Comparison of ENCODE assay signal across 2 cellular contexts in the genomic region with DNA sequence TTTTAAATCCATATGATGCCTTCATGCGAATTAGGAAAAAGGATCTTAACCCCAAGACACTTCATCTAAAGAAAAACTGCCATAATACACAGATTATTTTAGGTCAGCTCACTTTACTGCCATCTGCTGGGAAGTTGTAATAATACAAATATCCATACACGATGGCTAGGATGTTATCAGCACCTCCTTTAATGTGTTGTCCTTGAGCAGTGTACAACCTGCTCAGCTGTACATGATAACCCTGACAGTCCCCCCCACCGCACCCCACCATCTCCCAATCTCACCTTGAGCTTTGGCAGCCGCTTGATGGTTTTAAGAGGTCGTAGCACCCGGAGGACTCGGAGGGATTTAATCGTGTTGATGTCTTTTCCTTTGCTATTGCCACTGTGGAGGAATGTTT.
TF ChIP-seq lines count a peak whose summit lies in the region.

No MANE protein-coding gene starts in this region.

TF ChIP-seq in GM23338, 12 proteins besides CTCF, POLR2A, EP300 and RAD21 (continues in another document):
- no peak for TF ChIP-seq EZH2 (IDR thresholded peaks at IDR 0.05; ENCODE audit: low read depth, unreplicated experiment)
- no peak for TF ChIP-seq ZNF331 (CRISPR knock-in tag; IDR thresholded peaks at IDR 0.05; ENCODE audit: low read depth)
- TF ChIP-seq CREB1 (CRISPR knock-in tag; IDR thresholded peaks at IDR 0.05; ENCODE audit: low read depth), result no peak
- TF ChIP-seq POLR2AphosphoS5 (IDR thresholded peaks at IDR 0.05; ENCODE audit: low read depth), result no peak
- TF ChIP-seq EZH2phosphoT487 (IDR thresholded peaks at IDR 0.05; ENCODE audit: unreplicated experiment), result no peak
- no peak for TF ChIP-seq ZNF114 (CRISPR knock-in tag; IDR thresholded peaks at IDR 0.05)
- TF ChIP-seq, protein P1, sequence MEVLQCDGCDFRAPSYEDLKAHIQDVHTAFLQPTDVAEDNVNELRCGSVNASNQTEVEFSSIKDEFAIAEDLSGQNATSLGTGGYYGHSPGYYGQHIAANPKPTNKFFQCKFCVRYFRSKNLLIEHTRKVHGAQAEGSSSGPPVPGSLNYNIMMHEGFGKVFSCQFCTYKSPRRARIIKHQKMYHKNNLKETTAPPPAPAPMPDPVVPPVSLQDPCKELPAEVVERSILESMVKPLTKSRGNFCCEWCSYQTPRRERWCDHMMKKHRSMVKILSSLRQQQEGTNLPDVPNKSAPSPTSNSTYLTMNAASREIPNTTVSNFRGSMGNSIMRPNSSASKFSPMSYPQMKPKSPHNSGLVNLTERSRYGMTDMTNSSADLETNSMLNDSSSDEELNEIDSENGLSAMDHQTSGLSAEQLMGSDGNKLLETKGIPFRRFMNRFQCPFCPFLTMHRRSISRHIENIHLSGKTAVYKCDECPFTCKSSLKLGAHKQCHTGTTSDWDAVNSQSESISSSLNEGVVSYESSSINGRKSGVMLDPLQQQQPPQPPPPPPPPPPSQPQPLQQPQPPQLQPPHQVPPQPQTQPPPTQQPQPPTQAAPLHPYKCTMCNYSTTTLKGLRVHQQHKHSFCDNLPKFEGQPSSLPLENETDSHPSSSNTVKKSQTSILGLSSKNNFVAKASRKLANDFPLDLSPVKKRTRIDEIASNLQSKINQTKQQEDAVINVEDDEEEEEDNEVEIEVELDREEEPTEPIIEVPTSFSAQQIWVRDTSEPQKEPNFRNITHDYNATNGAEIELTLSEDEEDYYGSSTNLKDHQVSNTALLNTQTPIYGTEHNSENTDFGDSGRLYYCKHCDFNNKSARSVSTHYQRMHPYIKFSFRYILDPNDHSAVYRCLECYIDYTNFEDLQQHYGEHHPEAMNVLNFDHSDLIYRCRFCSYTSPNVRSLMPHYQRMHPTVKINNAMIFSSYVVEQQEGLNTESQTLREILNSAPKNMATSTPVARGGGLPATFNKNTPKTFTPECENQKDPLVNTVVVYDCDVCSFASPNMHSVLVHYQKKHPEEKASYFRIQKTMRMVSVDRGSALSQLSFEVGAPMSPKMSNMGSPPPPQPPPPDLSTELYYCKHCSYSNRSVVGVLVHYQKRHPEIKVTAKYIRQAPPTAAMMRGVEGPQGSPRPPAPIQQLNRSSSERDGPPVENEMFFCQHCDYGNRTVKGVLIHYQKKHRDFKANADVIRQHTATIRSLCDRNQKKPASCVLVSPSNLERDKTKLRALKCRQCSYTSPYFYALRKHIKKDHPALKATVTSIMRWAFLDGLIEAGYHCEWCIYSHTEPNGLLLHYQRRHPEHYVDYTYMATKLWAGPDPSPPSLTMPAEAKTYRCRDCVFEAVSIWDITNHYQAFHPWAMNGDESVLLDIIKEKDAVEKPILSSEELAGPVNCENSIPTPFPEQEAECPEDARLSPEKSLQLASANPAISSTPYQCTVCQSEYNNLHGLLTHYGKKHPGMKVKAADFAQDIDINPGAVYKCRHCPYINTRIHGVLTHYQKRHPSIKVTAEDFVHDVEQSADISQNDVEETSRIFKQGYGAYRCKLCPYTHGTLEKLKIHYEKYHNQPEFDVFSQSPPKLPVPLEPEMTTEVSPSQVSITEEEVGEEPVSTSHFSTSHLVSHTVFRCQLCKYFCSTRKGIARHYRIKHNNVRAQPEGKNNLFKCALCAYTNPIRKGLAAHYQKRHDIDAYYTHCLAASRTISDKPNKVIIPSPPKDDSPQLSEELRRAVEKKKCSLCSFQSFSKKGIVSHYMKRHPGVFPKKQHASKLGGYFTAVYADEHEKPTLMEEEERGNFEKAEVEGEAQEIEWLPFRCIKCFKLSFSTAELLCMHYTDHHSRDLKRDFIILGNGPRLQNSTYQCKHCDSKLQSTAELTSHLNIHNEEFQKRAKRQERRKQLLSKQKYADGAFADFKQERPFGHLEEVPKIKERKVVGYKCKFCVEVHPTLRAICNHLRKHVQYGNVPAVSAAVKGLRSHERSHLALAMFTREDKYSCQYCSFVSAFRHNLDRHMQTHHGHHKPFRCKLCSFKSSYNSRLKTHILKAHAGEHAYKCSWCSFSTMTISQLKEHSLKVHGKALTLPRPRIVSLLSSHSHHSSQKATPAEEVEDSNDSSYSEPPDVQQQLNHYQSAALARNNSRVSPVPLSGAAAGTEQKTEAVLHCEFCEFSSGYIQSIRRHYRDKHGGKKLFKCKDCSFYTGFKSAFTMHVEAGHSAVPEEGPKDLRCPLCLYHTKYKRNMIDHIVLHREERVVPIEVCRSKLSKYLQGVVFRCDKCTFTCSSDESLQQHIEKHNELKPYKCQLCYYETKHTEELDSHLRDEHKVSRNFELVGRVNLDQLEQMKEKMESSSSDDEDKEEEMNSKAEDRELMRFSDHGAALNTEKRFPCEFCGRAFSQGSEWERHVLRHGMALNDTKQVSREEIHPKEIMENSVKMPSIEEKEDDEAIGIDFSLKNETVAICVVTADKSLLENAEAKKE (CRISPR knock-in tag; IDR thresholded peaks at IDR 0.05), result no peak
- TF ChIP-seq, protein P2, sequence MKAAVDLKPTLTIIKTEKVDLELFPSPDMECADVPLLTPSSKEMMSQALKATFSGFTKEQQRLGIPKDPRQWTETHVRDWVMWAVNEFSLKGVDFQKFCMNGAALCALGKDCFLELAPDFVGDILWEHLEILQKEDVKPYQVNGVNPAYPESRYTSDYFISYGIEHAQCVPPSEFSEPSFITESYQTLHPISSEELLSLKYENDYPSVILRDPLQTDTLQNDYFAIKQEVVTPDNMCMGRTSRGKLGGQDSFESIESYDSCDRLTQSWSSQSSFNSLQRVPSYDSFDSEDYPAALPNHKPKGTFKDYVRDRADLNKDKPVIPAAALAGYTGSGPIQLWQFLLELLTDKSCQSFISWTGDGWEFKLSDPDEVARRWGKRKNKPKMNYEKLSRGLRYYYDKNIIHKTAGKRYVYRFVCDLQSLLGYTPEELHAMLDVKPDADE (IDR thresholded peaks at IDR 0.05), result no peak
- no peak for TF ChIP-seq JUNB (IDR thresholded peaks at IDR 0.05; ENCODE audit: unreplicated experiment)
- no peak for TF ChIP-seq NANOG (IDR thresholded peaks at IDR 0.05; ENCODE audit: borderline replicate concordance)

TF ChIP-seq in H1, 55 proteins besides CTCF, POLR2A, EP300 and RAD21:
- TF ChIP-seq KDM1A (IDR thresholded peaks at IDR 0.05; ENCODE audit: borderline replicate concordance, low read length), result peak; percentile 62; the same call in 1 of the 2 replicates
- no peak for TF ChIP-seq BCL11A (IDR thresholded peaks at IDR 0.05; ENCODE audit: low read depth in 2 of 2, low read length in 2 of 2)
- TF ChIP-seq FOSL1 (IDR thresholded peaks at IDR 0.05; ENCODE audit: insufficient read depth, low read depth, low read length), result no peak
- no peak for TF ChIP-seq KDM4A (IDR thresholded peaks at IDR 0.05; ENCODE audit: low read depth, low read length, severe bottlenecking)
TF ChIP-seq in H1: peak in this region for 1.
